9 cellular contexts compared by ENCODE assay signal in genomic region chr6:14638932-14639875, GRCh38.
DNase-seq lines count a peak whose midpoint lies in the region; ATAC-seq and TF ChIP-seq lines count a peak whose summit lies in the region.
"Had no signal": no experiment of that assay in that cellular context is flagged by ENCODE, and none has a peak within 500 bp of the region (broad histone marks: within the 10 kb centered on the region; RNA-seq: fewer than 3 reads in every experiment).

No MANE protein-coding gene starts in this region.

- H3K4me3 ChIP-seq in dorsolateral prefrontal cortex (peak overlapping the region in 47 of 59 donors; percentile 1 to 59 (median 24)), muscle layer of duodenum (ENCODE audit: low read depth in 1 of 2, low read length in 2 of 2) (peak overlapping the region; percentile 18 to 20)

- peaks cover 7 to 8% of the 10 kb centered on the region in 2 donors for H3K4me1 ChIP-seq in muscle layer of duodenum (ENCODE audit: control insufficient read depth in 1 of 2, insufficient read depth in 2 of 2, low read length in 2 of 2)

- no peak for TF ChIP-seq CTCF in dorsolateral prefrontal cortex (IDR thresholded peaks at IDR 0.05 in 54 of 56, conservative IDR thresholded peaks at IDR 0.05 in 2 of 56; ENCODE audit: low read depth in 1 of 56, partially characterized antibody in 56 of 56)

- H3K27ac ChIP-seq in dorsolateral prefrontal cortex (peak overlapping the region in 6 of 59 donors; percentile 9 to 52 (median 22)), muscle layer of duodenum (ENCODE audit: low read length) (peak overlapping the region; percentile 11)
- H3K27ac ChIP-seq: VCaP had no signal

- no peaks in the 10 kb centered on the region for H3K36me3 ChIP-seq in muscle layer of duodenum (ENCODE audit: control insufficient read depth in 1 of 2, insufficient read depth in 2 of 2, low read length in 2 of 2)

- no peaks in the 10 kb centered on the region for H3K9me3 ChIP-seq in muscle layer of duodenum (ENCODE audit: control insufficient read depth in 1 of 2, low read length in 2 of 2)

- H3K36me3 Mint-ChIP-seq in activated CD4-positive, alpha-beta T cell treated with anti-CD3 and anti-CD28 coated beads for 36 hours (ENCODE audit: low read depth) = peaks cover 1% of the 10 kb centered on the region

- no peak for DNase-seq in activated CD4-positive, alpha-beta T cell treated with anti-CD3 and anti-CD28 coated beads for 36 hours
- no peak for DNase-seq in activated CD4-positive, alpha-beta T cell treated with anti-CD3 and anti-CD28 coated beads for 1 hour
- peak; percentile 47 for DNase-seq in NCI-H2227 treated with DMSO at 0.1 percent for 48 hours (lab: John Stamatoyannopoulos, UW)
- peak in 1 of 10 donors; percentile 48 for DNase-seq in dorsolateral prefrontal cortex

- CTCF ChIA-PET in activated CD4-positive, alpha-beta T cell treated with anti-CD3 and anti-CD28 coated beads for 36 hours (lab: Charles Lee) = interaction anchor here (0.6 to 1.4 kb wide), 3 partner anchors 15 to 411 kb away, joined by 3 to 6 read pairs (median 3); no protein-coding TSS in a partner anchor

- POLR2A ChIA-PET in activated CD4-positive, alpha-beta T cell treated with anti-CD3 and anti-CD28 coated beads for 36 hours (lab: Charles Lee) = interaction anchor here (0.7 to 1.2 kb wide), 4 partner anchors 19 to 238 kb away, joined by 3 to 4 read pairs (median 4); no protein-coding TSS in a partner anchor

- H3K4me3 Mint-ChIP-seq in activated CD4-positive, alpha-beta T cell treated with anti-CD3 and anti-CD28 coated beads for 36 hours = no peak overlapping the region

- H3K27me3 ChIP-seq in dorsolateral prefrontal cortex (peaks cover 0 to 26% (median 2%) of the 10 kb centered on the region in 45 donors), muscle layer of duodenum (ENCODE audit: low read depth, low read length) (no peaks in the 10 kb centered on the region)

- no peak for ATAC-seq in activated CD4-positive, alpha-beta T cell treated with anti-CD3 and anti-CD28 coated beads for 36 hours
- ATAC-seq in GM18502 (IDR thresholded peaks at IDR 0.05; ENCODE audit: poor library complexity, unreplicated experiment) (no peak), HG02885 (IDR thresholded peaks at IDR 0.05; ENCODE audit: poor library complexity, unreplicated experiment) (no peak), HG02840 (IDR thresholded peaks at IDR 0.05; ENCODE audit: low FRiP score, unreplicated experiment) (no peak)

- H3K27ac Mint-ChIP-seq in activated CD4-positive, alpha-beta T cell treated with anti-CD3 and anti-CD28 coated beads for 36 hours = peak overlapping the region; percentile 56

- no peaks in the 10 kb centered on the region for H3K9me3 Mint-ChIP-seq in activated CD4-positive, alpha-beta T cell treated with anti-CD3 and anti-CD28 coated beads for 36 hours (ENCODE audit: low read depth)

- H3K4me1 Mint-ChIP-seq in activated CD4-positive, alpha-beta T cell treated with anti-CD3 and anti-CD28 coated beads for 36 hours = peaks cover 64% of the 10 kb centered on the region

- intact Hi-C loops in activated CD4-positive, alpha-beta T cell treated with anti-CD3 and anti-CD28 coated beads for 36 hours (cut with DNase I, micrococcal nuclease) = loop anchor here (2.0 to 5.0 kb wide), 4 partner anchors 22 to 93 kb away; no protein-coding TSS in a partner anchor
- intact Hi-C loops in dorsolateral prefrontal cortex (cut with DNase I) = no loop called here

- H3K27me3 Mint-ChIP-seq in activated CD4-positive, alpha-beta T cell treated with anti-CD3 and anti-CD28 coated beads for 36 hours = no peaks in the 10 kb centered on the region

Comparison
In these comparisons a context has a peak if more than half of its experiments do, and no peak if none do; other contexts are left out.
1. intact Hi-C loops: an anchor here in activated CD4-positive, alpha-beta T cell treated with anti-CD3 and anti-CD28 coated beads for 36 hours (2.0 to 5.0 kb wide); none called in dorsolateral prefrontal cortex.